ENCODE assay signal across 8 cellular contexts in genomic region chr13:110306960-110307696, GRCh38. TPM values are rescaled to one million over a fixed set of nuclear protein-coding genes. Genes with fewer than 3 reads are reported as not detected.
DNase-seq lines count a peak whose midpoint lies in the region; ATAC-seq and TF ChIP-seq lines count a peak whose summit lies in the region.

Gene COL4A1 (minus strand): TSS chr13:110307157. CDS start chr13:110307027, 130 bp downstream.
Gene COL4A2 (plus strand): TSS chr13:110307284. CDS start chr13:110307904, 620 bp downstream.

- peaks cover 33 to 37% of the 10 kb centered on the region in 2 experiments for H3K4me1 ChIP-seq in SK-N-SH (ENCODE audit: control insufficient read depth in 1 of 2, insufficient read depth in 2 of 2, low read depth in 1 of 2, low read length in 1 of 2)

- intact Hi-C loops in Right ventricle myocardium superior (cut with DNase I): loop anchor here (5.0 kb wide), 2 partner anchors 85 to 105 kb away; no protein-coding TSS in a partner anchor
- intact Hi-C loops in posterior vena cava (cut with DNase I): loop anchor here in 1 of 2 donors (5.0 kb wide), 1 partner anchor 85 kb away; no protein-coding TSS in a partner anchor

- DNase-seq in Daoy (ENCODE audit: low read depth): peak; percentile 80
- DNase-seq in SK-N-SH: peak; percentile 84
- peak; percentile 89 for DNase-seq in Right ventricle myocardium superior
- DNase-seq in posterior vena cava (ENCODE audit: low spot score): peak; percentile 95
- DNase-seq in T-helper 1 cell: no peak
- no peak for DNase-seq in stimulated activated CD4-positive, alpha-beta T cell treated with anti-CD3 and anti-CD28 coated beads, Interleukin-15, amount 100 ng/mL, for 24 hours
- no peak for DNase-seq in HuH-7 (ENCODE audit: low spot score)

- H3K27me3 ChIP-seq in SK-N-SH (ENCODE audit: insufficient read depth): no peaks in the 10 kb centered on the region

- H4K20me1 ChIP-seq in SK-N-SH (ENCODE audit: insufficient read depth): peaks cover 6% of the 10 kb centered on the region; the same call in 1 of the 2 replicates

- H3K4me3 ChIP-seq in SK-N-SH (ENCODE audit: low read depth in 2 of 2, low read length in 1 of 2): peak within 1 kb of the TSS; percentile 80 to 95

- H3K79me2 ChIP-seq in SK-N-SH (ENCODE audit: insufficient read depth): peaks cover 100% of the 10 kb centered on the region

- no peaks in the 10 kb centered on the region for H3K9me3 ChIP-seq in SK-N-SH

- ATAC-seq in Right ventricle myocardium superior (ENCODE audit: poor library complexity): peak; percentile 84
- no peak for ATAC-seq in GM21360 (IDR thresholded peaks at IDR 0.05; ENCODE audit: unreplicated experiment)

- H3K4me2 ChIP-seq in SK-N-SH: peak within 1 kb of the TSS; percentile 98

- no peak for TF ChIP-seq EP300 in SK-N-SH (IDR thresholded peaks at IDR 0.05; ENCODE audit: borderline replicate concordance in 1 of 2, low read depth in 1 of 2, low read length in 1 of 2)

- WGBS in SK-N-SH (ENCODE audit: low lambda C conversion rate): 0% methylated on average over 2 of the region's 89 CpGs

- H2AFZ ChIP-seq in SK-N-SH (ENCODE audit: low read depth): peak within 1 kb of the TSS; percentile 67

- H3K27ac ChIP-seq in SK-N-SH (ENCODE audit: low read depth in 2 of 2, low read length in 1 of 2): peak within 1 kb of the TSS; percentile 66 to 79

- TF ChIP-seq RAD21 in SK-N-SH (IDR thresholded peaks at IDR 0.05; ENCODE audit: low read length): no peak

- peak within 1 kb of the TSS; percentile 88 for H3K9ac ChIP-seq in SK-N-SH

- POLR2A ChIA-PET in SK-N-SH (lab: Yijun Ruan, JAX): interaction anchor here (0.8 to 2.4 kb wide), 9 partner anchors 34 to 126 kb away, joined by 3 to 10 read pairs (median 3); no protein-coding TSS in a partner anchor

- TF ChIP-seq CTCF in SK-N-SH (IDR thresholded peaks at IDR 0.05): no peak

- H3K9me2 ChIP-seq in SK-N-SH: no peaks in the 10 kb centered on the region

- peaks cover 2 to 16% of the 10 kb centered on the region in 2 experiments for H3K36me3 ChIP-seq in SK-N-SH (replicated peaks in 1 of 2; ENCODE audit: control insufficient read depth in 1 of 2, insufficient read depth in 2 of 2, low read length in 1 of 2)

- CTCF ChIA-PET in SK-N-SH (lab: Yijun Ruan, JAX): interaction anchor here (0.6 to 4.1 kb wide), 8 partner anchors 39 to 149 kb away, joined by 3 to 15 read pairs (median 4); no protein-coding TSS in a partner anchor

- peaks cover 5% of the 10 kb centered on the region for H3F3A ChIP-seq in SK-N-SH (replicated peaks; ENCODE audit: insufficient read depth)

TF ChIP-seq in SK-N-SH, 30 proteins besides CTCF, POLR2A, EP300 and RAD21:
- peak; percentile 7; the same call in 1 of the 2 replicates for TF ChIP-seq TEAD4 (IDR thresholded peaks at IDR 0.05; ENCODE audit: borderline replicate concordance, insufficient read depth)
- TF ChIP-seq, protein P1, sequence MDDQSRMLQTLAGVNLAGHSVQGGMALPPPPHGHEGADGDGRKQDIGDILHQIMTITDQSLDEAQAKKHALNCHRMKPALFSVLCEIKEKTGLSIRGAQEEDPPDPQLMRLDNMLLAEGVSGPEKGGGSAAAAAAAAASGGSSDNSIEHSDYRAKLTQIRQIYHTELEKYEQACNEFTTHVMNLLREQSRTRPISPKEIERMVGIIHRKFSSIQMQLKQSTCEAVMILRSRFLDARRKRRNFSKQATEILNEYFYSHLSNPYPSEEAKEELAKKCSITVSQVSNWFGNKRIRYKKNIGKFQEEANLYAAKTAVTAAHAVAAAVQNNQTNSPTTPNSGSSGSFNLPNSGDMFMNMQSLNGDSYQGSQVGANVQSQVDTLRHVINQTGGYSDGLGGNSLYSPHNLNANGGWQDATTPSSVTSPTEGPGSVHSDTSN (IDR thresholded peaks at IDR 0.05): 0 out of 2 replicates have a peak, but pooled peaks have one; percentile 8
- peak; percentile 59; the same call in 1 of the 2 replicates for TF ChIP-seq SIN3A (IDR thresholded peaks at IDR 0.05; ENCODE audit: borderline replicate concordance, low read depth, low read length)
- no peak for TF ChIP-seq FOSL2 (IDR thresholded peaks at IDR 0.05; ENCODE audit: borderline replicate concordance, low read depth)
- TF ChIP-seq TAF1 (IDR thresholded peaks at IDR 0.05; ENCODE audit: borderline replicate concordance, low read depth, low read length): 0 out of 2 replicates have a peak, but pooled peaks have one; percentile 41
- TF ChIP-seq, protein P2, sequence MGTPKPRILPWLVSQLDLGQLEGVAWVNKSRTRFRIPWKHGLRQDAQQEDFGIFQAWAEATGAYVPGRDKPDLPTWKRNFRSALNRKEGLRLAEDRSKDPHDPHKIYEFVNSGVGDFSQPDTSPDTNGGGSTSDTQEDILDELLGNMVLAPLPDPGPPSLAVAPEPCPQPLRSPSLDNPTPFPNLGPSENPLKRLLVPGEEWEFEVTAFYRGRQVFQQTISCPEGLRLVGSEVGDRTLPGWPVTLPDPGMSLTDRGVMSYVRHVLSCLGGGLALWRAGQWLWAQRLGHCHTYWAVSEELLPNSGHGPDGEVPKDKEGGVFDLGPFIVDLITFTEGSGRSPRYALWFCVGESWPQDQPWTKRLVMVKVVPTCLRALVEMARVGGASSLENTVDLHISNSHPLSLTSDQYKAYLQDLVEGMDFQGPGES (IDR thresholded peaks at IDR 0.05; ENCODE audit: low read depth, low read length): no peak
- no peak for TF ChIP-seq GATA2 (CRISPR knock-in tag; IDR thresholded peaks at IDR 0.05)
- TF ChIP-seq ELF1 (IDR thresholded peaks at IDR 0.05): no peak
- no peak for TF ChIP-seq RFX5 (IDR thresholded peaks at IDR 0.05; ENCODE audit: low read length)
- TF ChIP-seq, protein P3, sequence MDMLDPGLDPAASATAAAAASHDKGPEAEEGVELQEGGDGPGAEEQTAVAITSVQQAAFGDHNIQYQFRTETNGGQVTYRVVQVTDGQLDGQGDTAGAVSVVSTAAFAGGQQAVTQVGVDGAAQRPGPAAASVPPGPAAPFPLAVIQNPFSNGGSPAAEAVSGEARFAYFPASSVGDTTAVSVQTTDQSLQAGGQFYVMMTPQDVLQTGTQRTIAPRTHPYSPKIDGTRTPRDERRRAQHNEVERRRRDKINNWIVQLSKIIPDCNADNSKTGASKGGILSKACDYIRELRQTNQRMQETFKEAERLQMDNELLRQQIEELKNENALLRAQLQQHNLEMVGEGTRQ (IDR thresholded peaks at IDR 0.05; ENCODE audit: borderline replicate concordance, low read depth, low read length): no peak
- 0 out of 2 replicates have a peak, but pooled peaks have one; percentile 23 for TF ChIP-seq FOXM1 (IDR thresholded peaks at IDR 0.05; ENCODE audit: low read depth)
- no peak for TF ChIP-seq MEF2A (IDR thresholded peaks at IDR 0.05; ENCODE audit: borderline replicate concordance, low read depth)
- TF ChIP-seq MXI1 (IDR thresholded peaks at IDR 0.05; ENCODE audit: low read depth, low read length): peak; percentile 47
- peak; percentile 51 for TF ChIP-seq NRF1 (IDR thresholded peaks at IDR 0.05; ENCODE audit: low read depth, low read length)
- TF ChIP-seq NFIC (IDR thresholded peaks at IDR 0.05; ENCODE audit: borderline replicate concordance): 0 out of 2 replicates have a peak, but pooled peaks have one; percentile 31
- peak; percentile 46 for TF ChIP-seq POLR2AphosphoS5 (IDR thresholded peaks at IDR 0.05; ENCODE audit: low read depth, low read length)
- no peak for TF ChIP-seq ZBTB33 (IDR thresholded peaks at IDR 0.05; ENCODE audit: borderline replicate concordance, low read depth)
- TF ChIP-seq SMC3 (IDR thresholded peaks at IDR 0.05; ENCODE audit: low read depth, low read length): no peak
TF ChIP-seq in SK-N-SH: peak in this region for 9.

RNA-seq across cellular contexts. Expression of gene COL4A1, which starts in this region (rescaled TPM):
- total RNA-seq in Daoy (2014; rRNA removed; shearing (Covaris generic)): 257 and 261 TPM in 2 replicates
- polyA plus RNA-seq in SK-N-SH (2012; rRNA removed): 28.2 and 30.3 TPM in 2 replicates
- polyA plus RNA-seq in SK-N-SH (2012; cell fraction: cytosol; rRNA removed): 28.1 and 32.5 TPM in 2 replicates
- polyA plus RNA-seq in SK-N-SH (2012; cell fraction: nucleus; rRNA removed): 48.2 and 61.1 TPM in 2 replicates
- 107 TPM for total RNA-seq in Right ventricle myocardium superior
- 1,000 to 10,000 TPM in 1 of 2 donors, 100 to 1,000 TPM in 1; 830 to 1,061 TPM for total RNA-seq in posterior vena cava

RNA-seq across cellular contexts. Expression of gene COL4A2, which starts in this region (rescaled TPM):
- 247 and 262 TPM in 2 replicates for total RNA-seq in Daoy (2014; rRNA removed; shearing (Covaris generic))
- 61.1 and 137 TPM in 2 replicates for polyA plus RNA-seq in SK-N-SH (2012; rRNA removed)
- 42.5 and 60.6 TPM in 2 replicates for polyA plus RNA-seq in SK-N-SH (2012; cell fraction: cytosol; rRNA removed)
- polyA plus RNA-seq in SK-N-SH (2012; cell fraction: nucleus; rRNA removed): 103 and 166 TPM in 2 replicates
- total RNA-seq in Right ventricle myocardium superior: 91.2 TPM
- total RNA-seq in posterior vena cava: 100 to 1,000 TPM; 816 to 963 TPM

Comparison
In these comparisons a context has a peak if more than half of its experiments do, and no peak if none do; other contexts are left out.
1. DNase-seq: peak in Daoy (single experiment), SK-N-SH (single experiment), Right ventricle myocardium superior (single experiment) and posterior vena cava (single experiment); none in T-helper 1 cell (0 of 5), stimulated activated CD4-positive, alpha-beta T cell treated with anti-CD3 and anti-CD28 coated beads, Interleukin-15, amount 100 ng/mL, for 24 hours (single experiment) and HuH-7 (single experiment).